8 cellular contexts compared by ENCODE assay signal in genomic region chr15:44537728-44538240, GRCh38. TPM values are rescaled to one million over a fixed set of nuclear protein-coding genes. Genes with fewer than 3 reads are reported as not detected.
DNase-seq lines count a peak whose midpoint lies in the region; ATAC-seq and TF ChIP-seq lines count a peak whose summit lies in the region.

No MANE protein-coding gene starts in this region.

- DNase-seq in AG04450 (ENCODE audit: low read depth, low spot score): no peak
- no peak for DNase-seq in HEK293T (ENCODE audit: extremely low spot score)
- DNase-seq in activated CD4-positive, alpha-beta memory T cell treated with anti-CD3 and anti-CD28 coated beads, Interleukin-2, amount 10 ng/mL, durations not matched to agents 7 days and 5 days: peak; percentile 42
- DNase-seq in germinal center (ENCODE audit: low spot score): peak; percentile 10
- DNase-seq in skeletal muscle cell (ENCODE audit: low read depth): no peak
- no peak for DNase-seq in DMS153 treated with DMSO at 0.1 percent for 48 hours (lab: John Stamatoyannopoulos, UW; ENCODE audit: unreplicated experiment)
- DNase-seq in midbrain (lab: John Stamatoyannopoulos, UW): no peak

- peaks cover 3% of the 10 kb centered on the region; the same call in 1 of the 2 replicates for H3K9me3 ChIP-seq in AG04450 (ENCODE audit: control insufficient read depth, insufficient read depth, low read length)

- no peaks in the 10 kb centered on the region for H3K27me3 ChIP-seq in AG04450 (ENCODE audit: control insufficient read depth, insufficient read depth, low read length)

- H3K9me3 Mint-ChIP-seq in activated CD4-positive, alpha-beta memory T cell treated with anti-CD3 and anti-CD28 coated beads, Interleukin-2, amount 10 ng/mL, durations not matched to agents 7 days and 5 days: no peaks in the 10 kb centered on the region

- H3K27me3 Mint-ChIP-seq in activated CD4-positive, alpha-beta memory T cell treated with anti-CD3 and anti-CD28 coated beads, Interleukin-2, amount 10 ng/mL, durations not matched to agents 7 days and 5 days: no peaks in the 10 kb centered on the region

- no peak for ATAC-seq in GM18867 (IDR thresholded peaks at IDR 0.05; ENCODE audit: unreplicated experiment)

- peak overlapping the region; percentile 84 for H3K4me3 Mint-ChIP-seq in activated CD4-positive, alpha-beta memory T cell treated with anti-CD3 and anti-CD28 coated beads, Interleukin-2, amount 10 ng/mL, durations not matched to agents 7 days and 5 days

- H3K27ac Mint-ChIP-seq in activated CD4-positive, alpha-beta memory T cell treated with anti-CD3 and anti-CD28 coated beads, Interleukin-2, amount 10 ng/mL, durations not matched to agents 7 days and 5 days: peak overlapping the region; percentile 85

- CTCF ChIA-PET in AG04450 (lab: Charles Lee) (interaction anchor here (0.6 to 1.8 kb wide), 5 partner anchors 9 to 200 kb away, joined by 3 to 8 read pairs (median 5); no protein-coding TSS in a partner anchor), HEK293T (lab: Yijun Ruan, JAX) (interaction anchor here (0.6 to 2.0 kb wide), 3 partner anchors 8 to 250 kb away, joined by 3 to 4 read pairs (median 4); no protein-coding TSS in a partner anchor)
- CTCF ChIA-PET in activated CD4-positive, alpha-beta memory T cell treated with anti-CD3 and anti-CD28 coated beads, Interleukin-2, amount 10 ng/mL, durations not matched to agents 7 days and 5 days (lab: Charles Lee): interaction anchor here (0.7 to 4.3 kb wide), 6 partner anchors 8 to 247 kb away, joined by 3 to 32 read pairs (median 3); no protein-coding TSS in a partner anchor

- H3K4me1 Mint-ChIP-seq in activated CD4-positive, alpha-beta memory T cell treated with anti-CD3 and anti-CD28 coated beads, Interleukin-2, amount 10 ng/mL, durations not matched to agents 7 days and 5 days: peaks cover 61% of the 10 kb centered on the region

- POLR2A ChIA-PET in AG04450 (lab: Yijun Ruan, JAX) (interaction anchor here (0.6 to 1.5 kb wide), 3 partner anchors 8 to 110 kb away, joined by 3 to 13 read pairs (median 6); partner anchors contain the start of gene CTDSPL2), HEK293T (lab: Yijun Ruan, JAX) (interaction anchor here (0.8 to 1.5 kb wide), 6 partner anchors 8 to 713 kb away, joined by 3 to 15 read pairs (median 4); partner anchors contain the start of genes CTDSPL2, GOLM2 and MFAP1)
- POLR2A ChIA-PET in activated CD4-positive, alpha-beta memory T cell treated with anti-CD3 and anti-CD28 coated beads, Interleukin-2, amount 10 ng/mL, durations not matched to agents 7 days and 5 days (lab: Charles Lee): interaction anchor here (0.9 to 2.8 kb wide), 23 partner anchors 8 to 711 kb away, joined by 3 to 78 read pairs (median 5); partner anchors contain the start of genes B2M, CTDSPL2, GOLM2 and PATL2

- peak overlapping the region; percentile 87 for H3K27ac ChIP-seq in AG04450 (ENCODE audit: low read depth, low read length)

- H3K4me3 ChIP-seq in AG04450 (ENCODE audit: low read depth, low read length) (peak overlapping the region; percentile 80), skeletal muscle cell (ENCODE audit: low read depth, low read length) (peak overlapping the region; percentile 92)

- peaks cover 57% of the 10 kb centered on the region for H3K36me3 Mint-ChIP-seq in activated CD4-positive, alpha-beta memory T cell treated with anti-CD3 and anti-CD28 coated beads, Interleukin-2, amount 10 ng/mL, durations not matched to agents 7 days and 5 days (ENCODE audit: low read depth)

- no peak for TF ChIP-seq CTCF in AG04450 (IDR thresholded peaks at IDR 0.05; ENCODE audit: low read depth, low read length)

TF ChIP-seq in HEK293T, 16 proteins besides CTCF, POLR2A, EP300 and RAD21:
- TF ChIP-seq L3MBTL2 (conservative IDR thresholded peaks at IDR 0.05) (peak; percentile 0; the same call in 1 of the 2 replicates), BHLHE40 (IDR thresholded peaks at IDR 0.05; ENCODE audit: borderline replicate concordance) (no peak)

RNA-seq across cellular contexts. Expression of gene EIF3J, which starts 0.8 kb away (rescaled TPM):
- 70.9 and 97.5 TPM in 2 replicates for polyA plus RNA-seq in AG04450 (2011; rRNA removed)
- 21.4 and 57.4 TPM in 2 replicates for polyA minus RNA-seq in AG04450 (2011; rRNA and poly(A)+ RNA removed)
- 10 to 100 TPM; 70.6 to 87.8 TPM for total RNA-seq in activated CD4-positive, alpha-beta memory T cell treated with anti-CD3 and anti-CD28 coated beads, Interleukin-2, amount 10 ng/mL, durations not matched to agents 7 days and 5 days

Comparison
In these comparisons a context has a peak if more than half of its experiments do, and no peak if none do; other contexts are left out.
1. DNase-seq: peak in activated CD4-positive, alpha-beta memory T cell treated with anti-CD3 and anti-CD28 coated beads, Interleukin-2, amount 10 ng/mL, durations not matched to agents 7 days and 5 days (single experiment) and germinal center (single experiment); none in AG04450 (single experiment), HEK293T (single experiment), skeletal muscle cell (single experiment), DMS153 treated with DMSO at 0.1 percent for 48 hours (single experiment) and midbrain (single experiment).